ENCODE assay signal across 12 cellular contexts in the genomic region with DNA sequence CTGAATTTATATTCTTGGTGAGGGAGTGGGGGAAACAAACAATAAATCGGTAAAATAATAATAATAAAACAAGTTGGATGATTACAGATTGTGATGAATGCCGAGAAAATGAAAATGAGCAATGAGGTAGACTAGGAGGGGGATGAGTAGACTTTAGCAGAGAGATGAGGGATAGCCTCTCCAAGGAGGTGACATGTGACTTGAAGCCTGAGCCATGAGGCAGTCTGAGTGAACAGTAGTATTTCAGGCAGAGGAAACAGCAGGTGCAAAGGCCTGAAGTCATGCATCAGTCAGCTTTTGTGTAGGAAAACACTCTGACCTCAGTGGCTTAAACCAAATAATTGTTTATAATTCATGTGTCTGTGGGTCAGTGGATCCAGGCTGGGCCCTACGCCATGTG. TPM values are rescaled to one million over a fixed set of nuclear protein-coding genes. Genes with fewer than 3 reads are reported as not detected.
"Had no signal": no experiment of that assay in that cellular context is flagged by ENCODE, and none has a peak within 500 bp of the region (broad histone marks: within the 10 kb centered on the region; RNA-seq: fewer than 3 reads in every experiment).

No MANE protein-coding gene starts in this region.

- FAIRE-seq: H1, H54 had no signal

- DNase-seq: GM23248, GOT3, H7, H9, HCEC 1CT, HFFc6 had no signal

- H3K4me3 ChIP-seq: GM23248, GM23338, HAP-1 had no signal

- ATAC-seq: GM23338, HCT116 had no signal

- H3K4me2 ChIP-seq: GM23338 had no signal

- H3K27ac ChIP-seq: GM23248 had no signal

- H3K36me3 ChIP-seq: HAP-1 had no signal

- H3K9ac ChIP-seq: GM23248 had no signal

- H3K4me1 ChIP-seq: HAP-1 had no signal

- H3K9me3 ChIP-seq: HAP-1 had no signal

- H2AFZ ChIP-seq: GM23248, GM23338 had no signal

RNA-seq across cellular contexts. Expression of a gene that starts 4.6 kb away (rescaled TPM):
- total RNA-seq: H4 had no signal

RNA-seq across cellular contexts. Expression of a gene that starts 29.9 kb away (rescaled TPM):
- total RNA-seq: GM23248, H4, H7, HFFc6 had no signal
